8 cellular contexts compared by ENCODE assay signal in genomic region chr5:52743970-52744369, GRCh38. TPM values are rescaled to one million over a fixed set of nuclear protein-coding genes. Genes with fewer than 3 reads are reported as not detected.
DNase-seq lines count a peak whose midpoint lies in the region; ATAC-seq and TF ChIP-seq lines count a peak whose summit lies in the region.

No MANE protein-coding gene starts in this region.

- H3K4me1 ChIP-seq in smooth muscle cell (ENCODE audit: low read depth) (peaks cover 7% of the 10 kb centered on the region), BE2C (peaks cover 33% of the 10 kb centered on the region)

- ATAC-seq in GM18870 (IDR thresholded peaks at IDR 0.05; ENCODE audit: unreplicated experiment) (peak; percentile 64), HG03354 (IDR thresholded peaks at IDR 0.05; ENCODE audit: poor library complexity, severe bottlenecking, unreplicated experiment) (peak; percentile 76)

- H3K79me2 ChIP-seq in smooth muscle cell (ENCODE audit: low read depth), result no peaks in the 10 kb centered on the region

- TF ChIP-seq CTCF in smooth muscle cell (IDR thresholded peaks at IDR 0.05; ENCODE audit: borderline replicate concordance, insufficient read depth, poor library complexity, severe bottlenecking), result no peak
- TF ChIP-seq CTCF in BE2C (IDR thresholded peaks at IDR 0.05; ENCODE audit: low read depth, low read length), result no peak

- peak overlapping the region; percentile 89 for H3K27ac Mint-ChIP-seq in activated naive CD8-positive, alpha-beta T cell

- peaks cover 77% of the 10 kb centered on the region for H3K4me1 Mint-ChIP-seq in activated naive CD8-positive, alpha-beta T cell (ENCODE audit: low read depth)

- H2AFZ ChIP-seq in smooth muscle cell (ENCODE audit: low read depth), result peak overlapping the region; percentile 11

- H3K36me3 ChIP-seq in smooth muscle cell (ENCODE audit: low read depth) (no peaks in the 10 kb centered on the region), BE2C (no peaks in the 10 kb centered on the region)

- no peaks in the 10 kb centered on the region for H3K9me3 ChIP-seq in smooth muscle cell (replicated peaks; ENCODE audit: low read depth)
- no peaks in the 10 kb centered on the region for H3K9me3 ChIP-seq in BE2C

- H3K9ac ChIP-seq in smooth muscle cell (ENCODE audit: low read depth), result no peak overlapping the region

- H3K27me3 ChIP-seq in smooth muscle cell (ENCODE audit: low read depth) (no peaks in the 10 kb centered on the region), BE2C (no peaks in the 10 kb centered on the region)

- DNase-seq in smooth muscle cell (lab: John Stamatoyannopoulos, UW; ENCODE audit: unreplicated experiment) (no peak), erythroblast (lab: John Stamatoyannopoulos, UW) (no peak), NOMO-1 treated with dmso at 0.1 percent for 144 hours (lab: John Stamatoyannopoulos, UW; ENCODE audit: unreplicated experiment) (no peak), SK-N-DZ (ENCODE audit: low spot score) (no peak), BE2C (no peak)

- peak overlapping the region; percentile 54 for H3K27ac ChIP-seq in smooth muscle cell (ENCODE audit: low read depth)

- WGBS in smooth muscle cell (ENCODE audit: low lambda C conversion rate), result 4% methylated on average over 1 of the region's 1 CpG

- no peaks in the 10 kb centered on the region for H3K27me3 Mint-ChIP-seq in activated naive CD8-positive, alpha-beta T cell

- H3K4me3 ChIP-seq in smooth muscle cell (no peak overlapping the region), BE2C (ENCODE audit: low read depth, low read length) (no peak overlapping the region)

- TF ChIP-seq POLR2A in erythroblast (IDR thresholded peaks at IDR 0.05; ENCODE audit: low read length), result no peak

- peak overlapping the region; percentile 34 for H3K4me2 ChIP-seq in smooth muscle cell

- peak overlapping the region; percentile 63 for H3K4me3 Mint-ChIP-seq in activated naive CD8-positive, alpha-beta T cell

- peaks cover 7% of the 10 kb centered on the region for H3F3A ChIP-seq in smooth muscle cell (ENCODE audit: low read depth)

- H3K9me3 Mint-ChIP-seq in activated naive CD8-positive, alpha-beta T cell (ENCODE audit: low read depth), result no peaks in the 10 kb centered on the region

- H3K36me3 Mint-ChIP-seq in activated naive CD8-positive, alpha-beta T cell, result peaks cover 3% of the 10 kb centered on the region

- no peaks in the 10 kb centered on the region for H4K20me1 ChIP-seq in smooth muscle cell (ENCODE audit: low read depth)

RNA-seq across cellular contexts. Expression of gene ITGA1, which starts 43.7 kb away (rescaled TPM):
- total RNA-seq in smooth muscle cell, result 202 and 250 TPM in 2 replicates
- 62.6 and 85.2 TPM in 2 replicates for polyA plus RNA-seq in smooth muscle cell
- 4.8 and 5.1 TPM in 2 replicates for polyA plus RNA-seq in SK-N-DZ (2014; cell fraction: cytosol; rRNA removed)
- 7.5 and 10.5 TPM in 2 replicates for polyA plus RNA-seq in SK-N-DZ (2014; cell fraction: nucleus; rRNA removed)
- 10.5 TPM for polyA plus RNA-seq in BE2C (2012; ENCODE audit: insufficient read depth, insufficient read length, low read depth)

RNA-seq across cellular contexts. Expression of gene PELO, which starts 43.7 kb away (rescaled TPM):
- total RNA-seq in smooth muscle cell, result 37.0 and 41.3 TPM in 2 replicates
- polyA plus RNA-seq in smooth muscle cell, result 66.1 and 88.2 TPM in 2 replicates
- polyA plus RNA-seq in SK-N-DZ (2014; cell fraction: cytosol; rRNA removed), result 18.6 and 23.2 TPM in 2 replicates
- polyA plus RNA-seq in SK-N-DZ (2014; cell fraction: nucleus; rRNA removed), result 13.3 and 13.7 TPM in 2 replicates
- polyA plus RNA-seq in BE2C (2012; ENCODE audit: insufficient read depth, insufficient read length, low read depth), result 91.5 TPM
